1 cellular context compared by ENCODE assay signal in the genomic region with DNA sequence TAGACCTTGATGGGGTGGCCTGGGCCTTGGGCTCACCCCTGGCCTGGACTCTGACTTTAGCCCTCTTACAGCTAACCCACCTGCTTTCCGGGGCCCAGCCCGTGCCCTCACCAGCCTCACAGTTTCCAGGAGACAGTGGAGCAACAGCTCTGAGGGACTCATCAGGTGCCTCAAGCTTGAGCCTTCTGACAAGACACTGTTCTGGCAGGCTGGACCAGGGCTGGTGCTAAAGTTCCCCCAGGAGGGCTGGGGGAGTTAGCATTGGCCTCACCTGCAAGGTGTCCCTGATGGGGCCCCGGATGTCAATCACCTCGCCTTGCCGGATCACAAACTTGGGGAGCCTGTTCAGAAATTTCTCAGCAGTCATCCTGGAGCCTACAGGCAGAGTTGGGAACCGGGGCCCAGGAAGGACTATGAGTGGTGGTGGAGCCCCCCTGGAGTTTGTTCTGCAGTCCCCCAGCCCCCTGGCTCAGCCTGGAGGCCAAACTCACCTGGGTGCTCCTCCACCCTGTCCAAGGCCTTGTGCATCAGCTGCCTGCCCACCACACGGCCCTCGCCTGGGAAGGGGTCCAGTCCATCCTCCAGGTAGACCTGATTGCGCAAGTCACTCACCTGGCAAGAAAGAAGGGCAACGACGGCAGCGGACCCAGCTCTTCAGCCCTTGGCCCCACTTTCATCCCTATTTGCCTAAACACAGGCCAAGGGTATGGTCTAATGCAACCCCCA.
A peak's percentile ranks its signal among the peaks of the same experiment; 100 is the strongest.
TF ChIP-seq lines count a peak whose summit lies in the region.

No MANE protein-coding gene starts in this region.

TF ChIP-seq in K562, 482 proteins besides CTCF, POLR2A, EP300 and RAD21:
- TF ChIP-seq ZNF232 (CRISPR knock-in tag; IDR thresholded peaks at IDR 0.05): no peak
- TF ChIP-seq POLR2G (IDR thresholded peaks at IDR 0.05; ENCODE audit: low read depth, low read length): peak; percentile 70
- TF ChIP-seq CEBPB (tag; IDR thresholded peaks at IDR 0.05): peak; percentile 99
- peak; percentile 94 for TF ChIP-seq CEBPG (CRISPR knock-in tag; IDR thresholded peaks at IDR 0.05)
- TF ChIP-seq CEBPG (tag; conservative IDR thresholded peaks at IDR 0.05 in 1 of 2, IDR thresholded peaks at IDR 0.05 in 1 of 2): peak; percentile 89 to 96
- TF ChIP-seq MGA (IDR thresholded peaks at IDR 0.05): no peak
- TF ChIP-seq DMBX1 (CRISPR knock-in tag; IDR thresholded peaks at IDR 0.05; ENCODE audit: borderline replicate concordance): peak; percentile 31; the same call in 1 of the 2 replicates
- no peak for TF ChIP-seq RFX1 (IDR thresholded peaks at IDR 0.05)
- peak; percentile 26 for TF ChIP-seq WHSC1 (IDR thresholded peaks at IDR 0.05; ENCODE audit: low read length)
- peak; percentile 57; the same call in 1 of the 2 replicates for TF ChIP-seq IRF9 (tag; IDR thresholded peaks at IDR 0.05)
